ENCODE assay signal across 1 cellular context in genomic region chr2:73856214-73856613, GRCh38.
TF ChIP-seq lines count a peak whose summit lies in the region.

No MANE protein-coding gene starts in this region.

TF ChIP-seq in GM12878, 131 proteins besides CTCF, POLR2A, EP300 and RAD21 (continued from another document):
- TF ChIP-seq, protein P1, sequence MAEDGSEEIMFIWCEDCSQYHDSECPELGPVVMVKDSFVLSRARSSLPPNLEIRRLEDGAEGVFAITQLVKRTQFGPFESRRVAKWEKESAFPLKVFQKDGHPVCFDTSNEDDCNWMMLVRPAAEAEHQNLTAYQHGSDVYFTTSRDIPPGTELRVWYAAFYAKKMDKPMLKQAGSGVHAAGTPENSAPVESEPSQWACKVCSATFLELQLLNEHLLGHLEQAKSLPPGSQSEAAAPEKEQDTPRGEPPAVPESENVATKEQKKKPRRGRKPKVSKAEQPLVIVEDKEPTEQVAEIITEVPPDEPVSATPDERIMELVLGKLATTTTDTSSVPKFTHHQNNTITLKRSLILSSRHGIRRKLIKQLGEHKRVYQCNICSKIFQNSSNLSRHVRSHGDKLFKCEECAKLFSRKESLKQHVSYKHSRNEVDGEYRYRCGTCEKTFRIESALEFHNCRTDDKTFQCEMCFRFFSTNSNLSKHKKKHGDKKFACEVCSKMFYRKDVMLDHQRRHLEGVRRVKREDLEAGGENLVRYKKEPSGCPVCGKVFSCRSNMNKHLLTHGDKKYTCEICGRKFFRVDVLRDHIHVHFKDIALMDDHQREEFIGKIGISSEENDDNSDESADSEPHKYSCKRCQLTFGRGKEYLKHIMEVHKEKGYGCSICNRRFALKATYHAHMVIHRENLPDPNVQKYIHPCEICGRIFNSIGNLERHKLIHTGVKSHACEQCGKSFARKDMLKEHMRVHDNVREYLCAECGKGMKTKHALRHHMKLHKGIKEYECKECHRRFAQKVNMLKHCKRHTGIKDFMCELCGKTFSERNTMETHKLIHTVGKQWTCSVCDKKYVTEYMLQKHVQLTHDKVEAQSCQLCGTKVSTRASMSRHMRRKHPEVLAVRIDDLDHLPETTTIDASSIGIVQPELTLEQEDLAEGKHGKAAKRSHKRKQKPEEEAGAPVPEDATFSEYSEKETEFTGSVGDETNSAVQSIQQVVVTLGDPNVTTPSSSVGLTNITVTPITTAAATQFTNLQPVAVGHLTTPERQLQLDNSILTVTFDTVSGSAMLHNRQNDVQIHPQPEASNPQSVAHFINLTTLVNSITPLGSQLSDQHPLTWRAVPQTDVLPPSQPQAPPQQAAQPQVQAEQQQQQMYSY (CRISPR knock-in tag; IDR thresholded peaks at IDR 0.05) = no peak
- TF ChIP-seq RELB (IDR thresholded peaks at IDR 0.05; ENCODE audit: low read depth) = no peak
- TF ChIP-seq, protein P2, sequence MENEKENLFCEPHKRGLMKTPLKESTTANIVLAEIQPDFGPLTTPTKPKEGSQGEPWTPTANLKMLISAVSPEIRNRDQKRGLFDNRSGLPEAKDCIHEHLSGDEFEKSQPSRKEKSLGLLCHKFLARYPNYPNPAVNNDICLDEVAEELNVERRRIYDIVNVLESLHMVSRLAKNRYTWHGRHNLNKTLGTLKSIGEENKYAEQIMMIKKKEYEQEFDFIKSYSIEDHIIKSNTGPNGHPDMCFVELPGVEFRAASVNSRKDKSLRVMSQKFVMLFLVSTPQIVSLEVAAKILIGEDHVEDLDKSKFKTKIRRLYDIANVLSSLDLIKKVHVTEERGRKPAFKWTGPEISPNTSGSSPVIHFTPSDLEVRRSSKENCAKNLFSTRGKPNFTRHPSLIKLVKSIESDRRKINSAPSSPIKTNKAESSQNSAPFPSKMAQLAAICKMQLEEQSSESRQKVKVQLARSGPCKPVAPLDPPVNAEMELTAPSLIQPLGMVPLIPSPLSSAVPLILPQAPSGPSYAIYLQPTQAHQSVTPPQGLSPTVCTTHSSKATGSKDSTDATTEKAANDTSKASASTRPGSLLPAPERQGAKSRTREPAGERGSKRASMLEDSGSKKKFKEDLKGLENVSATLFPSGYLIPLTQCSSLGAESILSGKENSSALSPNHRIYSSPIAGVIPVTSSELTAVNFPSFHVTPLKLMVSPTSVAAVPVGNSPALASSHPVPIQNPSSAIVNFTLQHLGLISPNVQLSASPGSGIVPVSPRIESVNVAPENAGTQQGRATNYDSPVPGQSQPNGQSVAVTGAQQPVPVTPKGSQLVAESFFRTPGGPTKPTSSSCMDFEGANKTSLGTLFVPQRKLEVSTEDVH (IDR thresholded peaks at IDR 0.05; ENCODE audit: low read depth, partially characterized antibody) = no peak
TF ChIP-seq in GM12878: peak in this region for 0.
